11 cellular contexts compared by ENCODE assay signal in genomic region chr20:23756792-23757191, GRCh38. TPM values are rescaled to one million over a fixed set of nuclear protein-coding genes. Genes with fewer than 3 reads are reported as not detected.
DNase-seq lines count a peak whose midpoint lies in the region; TF ChIP-seq lines count a peak whose summit lies in the region.
"Not testable (repeated sequence)": the region's sequence is repeated elsewhere in the genome, so short reads cannot be mapped to it uniquely, and the experiment has no call there.
"Had no signal": no experiment of that assay in that cellular context is flagged by ENCODE, and none has a peak within 500 bp of the region (broad histone marks: within the 10 kb centered on the region; RNA-seq: fewer than 3 reads in every experiment).

No MANE protein-coding gene starts in this region.

- H2BK5ac ChIP-seq in H9 (ENCODE audit: insufficient read length, low read length); mesendoderm (ENCODE audit: low read length): not testable (repeated sequence)

- not testable (repeated sequence) for H3K79me1 ChIP-seq in H9 (ENCODE audit: insufficient read depth, low read depth, low read length, poor library complexity, severe bottlenecking); mesendoderm (ENCODE audit: low read length)

- not testable (repeated sequence) for H4K20me1 ChIP-seq in H9 (ENCODE audit: control insufficient read depth, insufficient read depth, insufficient read length)

- not testable (repeated sequence) for H3K27me3 Mint-ChIP-seq in Caco-2 (ENCODE audit: insufficient read depth, unreplicated experiment); type B pancreatic cell
- H3K27me3 Mint-ChIP-seq in H9 (ENCODE audit: low read depth), result peaks cover 100% of the 10 kb centered on the region

- POLR2A ChIA-PET in Caco-2 (lab: Charles Lee), result not testable (repeated sequence)

- TF ChIP-seq CTCF in Caco-2 (IDR thresholded peaks at IDR 0.05; ENCODE audit: insufficient read depth in 1 of 2, low read depth in 1 of 2, low read length in 1 of 2, severe bottlenecking in 1 of 2, unreplicated experiment in 1 of 2); H9 (conservative IDR thresholded peaks at IDR 0.05); VCaP (conservative IDR thresholded peaks at IDR 0.05); esophagus muscularis mucosa (IDR thresholded peaks at IDR 0.05); type B pancreatic cell (conservative IDR thresholded peaks at IDR 0.05): not testable (repeated sequence)

- not testable (repeated sequence) for H3K27ac ChIP-seq in H9 (ENCODE audit: insufficient read length, low read depth, low read length); esophagus muscularis mucosa (replicated peaks in 1 of 4)
- H3K27ac ChIP-seq in VCaP, result peak overlapping the region; percentile 92
- H3K27ac ChIP-seq in mesendoderm (ENCODE audit: low read depth, low read length), result peak overlapping the region; percentile 87

- not testable (repeated sequence) for H2BK12ac ChIP-seq in H9 (ENCODE audit: insufficient read length, low read depth, low read length)

- H3K27ac Mint-ChIP-seq in Caco-2 (ENCODE audit: unreplicated experiment), result peak overlapping the region; percentile 84
- not testable (repeated sequence) for H3K27ac Mint-ChIP-seq in H9, type B pancreatic cell

- CTCF ChIA-PET in Caco-2 (lab: Charles Lee), result not testable (repeated sequence)

- H4K8ac ChIP-seq in H9 (replicated peaks; ENCODE audit: insufficient read length, low read depth, low read length); mesendoderm (ENCODE audit: low read depth, low read length): not testable (repeated sequence)

- not testable (repeated sequence) for H2BK20ac ChIP-seq in H9 (ENCODE audit: low read depth, low read length, poor library complexity, severe bottlenecking)

- H3K4me3 ChIP-seq in Caco-2 (ENCODE audit: low read depth, low read length); esophagus muscularis mucosa; mesendoderm (ENCODE audit: low read length): not testable (repeated sequence)

- not testable (repeated sequence) for H2BK120ac ChIP-seq in H9 (ENCODE audit: low read depth, low read length, poor library complexity, severe bottlenecking); mesendoderm (ENCODE audit: low read depth, low read length)

- H3K9ac ChIP-seq in H9 (ENCODE audit: extremely low read depth, insufficient read length, low read length); mesendoderm (ENCODE audit: low read length): not testable (repeated sequence)

- H3K4me1 Mint-ChIP-seq in Caco-2 (ENCODE audit: low read depth, unreplicated experiment), result peaks cover 47% of the 10 kb centered on the region
- peaks cover 30 to 38% of the 10 kb centered on the region in 2 experiments for H3K4me1 Mint-ChIP-seq in H9
- not testable (repeated sequence) for H3K4me1 Mint-ChIP-seq in type B pancreatic cell (ENCODE audit: unreplicated experiment)

- H3K18ac ChIP-seq in H9 (ENCODE audit: insufficient read length, low read depth, low read length); mesendoderm (ENCODE audit: low read length): not testable (repeated sequence)

- peaks cover 46% of the 10 kb centered on the region for H3K4me1 ChIP-seq in Caco-2
- not testable (repeated sequence) for H3K4me1 ChIP-seq in H9 (ENCODE audit: insufficient read depth, low read length); esophagus muscularis mucosa; mesendoderm (ENCODE audit: control insufficient read depth, low read depth, low read length)

- H3K4me2 ChIP-seq in H9 (ENCODE audit: insufficient read depth, insufficient read length, low read length); mesendoderm (ENCODE audit: low read length): not testable (repeated sequence)

- not testable (repeated sequence) for H3K56ac ChIP-seq in H9 (ENCODE audit: insufficient read length, low read depth, low read length); mesendoderm (ENCODE audit: low read length)

- not testable (repeated sequence) for TF ChIP-seq POLR2A in esophagus muscularis mucosa (IDR thresholded peaks at IDR 0.05; ENCODE audit: low read depth)

- not testable (repeated sequence) for BruUV-seq in Caco-2 (replicated peaks; lab: Mats Ljungman, UMichigan)

- H4K5ac ChIP-seq in H9 (ENCODE audit: insufficient read length, low read depth, low read length); mesendoderm (ENCODE audit: low read length): not testable (repeated sequence)

- not testable (repeated sequence) for H3K36me3 Mint-ChIP-seq in Caco-2 (ENCODE audit: insufficient read depth, unreplicated experiment); H9 (ENCODE audit: insufficient read depth in 1 of 3, low read depth in 3 of 3); type B pancreatic cell

- H2BK15ac ChIP-seq in H9 (ENCODE audit: low read depth, low read length); mesendoderm (replicated peaks; ENCODE audit: low read depth): not testable (repeated sequence)

- H2AK5ac ChIP-seq in H9 (ENCODE audit: insufficient read length, low read length); mesendoderm (ENCODE audit: low read length): not testable (repeated sequence)

- H3T11ph ChIP-seq in H9 (ENCODE audit: low read length), result not testable (repeated sequence)

- H3K23me2 ChIP-seq in H9 (ENCODE audit: insufficient read length, low read depth, low read length, poor library complexity, severe bottlenecking), result not testable (repeated sequence)

- H3K23ac ChIP-seq in H9 (ENCODE audit: insufficient read length, low read depth, low read length); mesendoderm (ENCODE audit: low read length): not testable (repeated sequence)

- TF ChIP-seq EP300 in esophagus muscularis mucosa (IDR thresholded peaks at IDR 0.05), result not testable (repeated sequence)

- not testable (repeated sequence) for H3K9me3 ChIP-seq in Caco-2; H9 (ENCODE audit: control insufficient read depth, low read depth, low read length); esophagus muscularis mucosa

- not testable (repeated sequence) for H3K36me3 ChIP-seq in Caco-2 (ENCODE audit: control insufficient read depth, insufficient read depth, low read length); esophagus muscularis mucosa; mesendoderm (ENCODE audit: control insufficient read depth, insufficient read depth, low read length)

- intact Hi-C loops in Caco-2 (cut with micrococcal nuclease; ENCODE audit: unreplicated experiment), result loop anchor here (2.0 to 10.0 kb wide), 3 partner anchors 62 to 226 kb away; no protein-coding TSS in a partner anchor
- intact Hi-C loops in esophagus muscularis mucosa (cut with DNase I), result not testable (repeated sequence)

- H3K4ac ChIP-seq in H9 (ENCODE audit: low read depth, low read length); mesendoderm (ENCODE audit: low read depth, low read length): not testable (repeated sequence)

- no CpG with 5 or more reads among the region's 3 CpGs for WGBS in H9 (ENCODE audit: extremely low coverage, insufficient read length, low lambda C conversion rate)
- 17% methylated on average over 3 of the region's 3 CpGs for WGBS in esophagus muscularis mucosa
- no CpG with 5 or more reads among the region's 3 CpGs for WGBS in mesendoderm (ENCODE audit: extremely low coverage, insufficient coverage, low lambda C conversion rate)

- not testable (repeated sequence) for H3K27me3 ChIP-seq in Caco-2 (replicated peaks; ENCODE audit: control insufficient read depth, insufficient read depth, low read length); esophagus muscularis mucosa; mesendoderm (ENCODE audit: insufficient read depth, low read length, poor library complexity)
- H3K27me3 ChIP-seq in H9 (ENCODE audit: insufficient read depth, low read length), result peaks cover 45% of the 10 kb centered on the region

- H4K91ac ChIP-seq in H9 (ENCODE audit: insufficient read length, low read depth, low read length), result not testable (repeated sequence)

- H3K4me3 Mint-ChIP-seq in Caco-2 (ENCODE audit: unreplicated experiment), result peak overlapping the region; percentile 44
- peak overlapping the region in 1 of 2 experiments; percentile 9; a peak in 2 of 5 replicates for H3K4me3 Mint-ChIP-seq in H9
- H3K4me3 Mint-ChIP-seq in type B pancreatic cell, result not testable (repeated sequence)

- peak; percentile 83 to 87 for DNase-seq in Caco-2
- DNase-seq in H9, result peak; percentile 53
- peak; percentile 29 for DNase-seq in NCI-H187 treated with DMSO at 0.1 percent for 48 hours (lab: John Stamatoyannopoulos, UW)
- peak; percentile 54 for DNase-seq in NCI-H526 treated with DMSO at 0.1 percent for 48 hours (lab: John Stamatoyannopoulos, UW)
- DNase-seq in esophagus muscularis mucosa (ENCODE audit: extremely low spot score), result peak; percentile 21
- peak; percentile 84 for DNase-seq in mesendoderm
- peak; percentile 15 for DNase-seq in type B pancreatic cell (ENCODE audit: extremely low spot score, unreplicated experiment)

- not testable (repeated sequence) for H3K79me2 ChIP-seq in H9 (ENCODE audit: insufficient read depth, low read length); mesendoderm (ENCODE audit: control insufficient read depth, insufficient read depth, low read length)

- peaks cover 18% of the 10 kb centered on the region for H3K9me3 Mint-ChIP-seq in Caco-2 (ENCODE audit: unreplicated experiment)
- H3K9me3 Mint-ChIP-seq in H9, type B pancreatic cell: not testable (repeated sequence)

- not testable (repeated sequence) for H3K14ac ChIP-seq in H9 (ENCODE audit: insufficient read depth, low read length)

- not testable (repeated sequence) for H2AFZ ChIP-seq in H9 (ENCODE audit: low read length)

RNA-seq across cellular contexts. Expression of gene CST1, which starts 6.1 kb away (rescaled TPM):
- 319 and 499 TPM in 2 replicates for total RNA-seq in Caco-2 (2022)
- 1.7 and 1.9 TPM in 2 replicates for total RNA-seq in H9 (2021)
- total RNA-seq in esophagus muscularis mucosa, result not detected
- 2.0 TPM for polyA plus RNA-seq in mesendoderm (2013, experiment 1 of 2)
- 1.8 TPM for polyA plus RNA-seq in mesendoderm (2013, experiment 2 of 2)
- 53.5 and 409 TPM in 2 replicates for total RNA-seq in type B pancreatic cell (ENCODE audit: low replicate concordance)
- total RNA-seq: A172; CD4-positive, alpha-beta T cell; IMR-90 had no signal
- polyA plus RNA-seq: IMR-90 had no signal

Comparison
In these comparisons a context has a peak if more than half of its experiments do, and no peak if none do; other contexts are left out.
1. DNase-seq: peak in every context shown above with its lines; median percentile 85 in Caco-2; 84 in mesendoderm; 54 in NCI-H526 treated with DMSO at 0.1 percent for 48 hours; 53 in H9; 29 in NCI-H187 treated with DMSO at 0.1 percent for 48 hours; 21 in esophagus muscularis mucosa; 15 in type B pancreatic cell.
2. RNA of gene CST1, which starts 6.1 kb away (total RNA-seq): 319 to 499 TPM in Caco-2 and 53.5 to 409 TPM in type B pancreatic cell; 1.7 to 1.9 TPM in H9 and not detected in esophagus muscularis mucosa; every median in the first group is over 10 times any median in the second.